Comparison of ENCODE assay signal across 23 cellular contexts in the genomic region with DNA sequence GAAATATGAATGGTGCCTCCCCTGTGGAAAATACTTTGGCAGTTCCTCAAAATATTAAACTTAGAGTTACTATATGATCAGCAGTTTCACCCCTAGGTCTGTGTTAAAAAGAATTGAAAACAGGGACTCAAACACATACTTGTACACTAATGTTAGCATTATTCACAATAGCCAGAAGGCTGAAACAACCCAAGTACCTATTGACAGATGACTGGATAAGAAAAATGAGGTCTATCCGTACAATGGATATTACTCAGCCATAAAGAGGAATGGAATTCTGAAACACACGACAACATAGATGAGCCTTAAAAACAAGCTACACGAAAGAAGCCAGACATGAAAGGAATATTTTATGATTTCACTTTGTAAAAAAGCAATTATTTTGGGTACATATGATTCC. TPM values are rescaled to one million over a fixed set of nuclear protein-coding genes. Genes with fewer than 3 reads are reported as not detected.
DNase-seq lines count a peak whose midpoint lies in the region; ATAC-seq, FAIRE-seq and TF ChIP-seq lines count a peak whose summit lies in the region.
"Had no signal": no experiment of that assay in that cellular context is flagged by ENCODE, and none has a peak within 500 bp of the region (broad histone marks: within the 10 kb centered on the region; RNA-seq: fewer than 3 reads in every experiment).

No MANE protein-coding gene starts in this region.

- H3K27me3 Mint-ChIP-seq in astrocyte (ENCODE audit: low read depth, unreplicated experiment): no peaks in the 10 kb centered on the region

- no peak overlapping the region for H2AFZ ChIP-seq in astrocyte (ENCODE audit: low read depth, low read length)

- H3K27ac Mint-ChIP-seq in astrocyte (ENCODE audit: unreplicated experiment): no peak overlapping the region
- H3K27ac Mint-ChIP-seq: CD4-positive, alpha-beta T cell; CD8-positive, alpha-beta memory T cell; HFFc6 had no signal

- no peak for TF ChIP-seq CTCF in D721Med (IDR thresholded peaks at IDR 0.05; ENCODE audit: insufficient read depth, missing control alignments)
- TF ChIP-seq CTCF in astrocyte (IDR thresholded peaks at IDR 0.05; ENCODE audit: insufficient read depth, low read depth, low read length): no peak

- H3K4me3 Mint-ChIP-seq in astrocyte (ENCODE audit: unreplicated experiment): no peak overlapping the region
- H3K4me3 Mint-ChIP-seq: CD4-positive, alpha-beta T cell; CD8-positive, alpha-beta memory T cell; HFFc6 had no signal

- no peaks in the 10 kb centered on the region for H3K9me3 ChIP-seq in astrocyte (ENCODE audit: insufficient read depth, low read depth, low read length)
- H3K9me3 ChIP-seq: BLaER1, HAP-1 had no signal

- H3K27ac ChIP-seq in astrocyte (ENCODE audit: low read depth, low read length) (no peak overlapping the region), epithelial cell of prostate (peak overlapping the region; percentile 2)
- H3K27ac ChIP-seq: A549, BLaER1, C4-2B had no signal

- no peaks in the 10 kb centered on the region for H3K27me3 ChIP-seq in astrocyte (ENCODE audit: insufficient read depth, low read length)
- H3K27me3 ChIP-seq: BLaER1 had no signal

- DNase-seq in D721Med (ENCODE audit: insufficient read length, low spot score): no peak
- no peak for DNase-seq in astrocyte (ENCODE audit: low read depth)
- no peak for DNase-seq in epithelial cell of prostate (ENCODE audit: low read depth, low spot score)
- DNase-seq in renal cortical epithelial cell (ENCODE audit: low read depth): peak; percentile 9
- no peak for DNase-seq in HK-2 (ENCODE audit: unreplicated experiment)
- no peak for DNase-seq in AML-193 (lab: John Stamatoyannopoulos, UW)
- DNase-seq: 8988T; ACHN; CD4-positive, alpha-beta T cell; CD8-positive, alpha-beta memory T cell; DMS153; DND-41; GDM1; GOT3; HFFc6 had no signal

- ATAC-seq in HG03108 (IDR thresholded peaks at IDR 0.05; ENCODE audit: unreplicated experiment): no peak
- ATAC-seq: A549, GM12878 had no signal

- peaks cover 7% of the 10 kb centered on the region for H3K9me3 Mint-ChIP-seq in astrocyte (ENCODE audit: unreplicated experiment)
- H3K9me3 Mint-ChIP-seq: CD4-positive, alpha-beta T cell; CD8-positive, alpha-beta memory T cell; HFFc6 had no signal

- no peaks in the 10 kb centered on the region for H3K36me3 ChIP-seq in astrocyte (ENCODE audit: insufficient read depth, low read length)
- H3K36me3 ChIP-seq: BLaER1, HAP-1 had no signal

- peaks cover 13% of the 10 kb centered on the region for H3K4me1 ChIP-seq in astrocyte (ENCODE audit: insufficient read depth, low read length)
- H3K4me1 ChIP-seq: A549, HAP-1 had no signal

- H4K20me1 ChIP-seq in astrocyte (ENCODE audit: insufficient read depth, low read length): no peaks in the 10 kb centered on the region
- H4K20me1 ChIP-seq: BLaER1 had no signal

- H3K4me2 ChIP-seq in astrocyte (ENCODE audit: low read length): no peak overlapping the region
- H3K4me2 ChIP-seq: A549, BLaER1 had no signal

- peaks cover 2% of the 10 kb centered on the region for H3K36me3 Mint-ChIP-seq in astrocyte (ENCODE audit: low read depth, unreplicated experiment)
- H3K36me3 Mint-ChIP-seq: CD8-positive, alpha-beta memory T cell had no signal

- H3K79me2 ChIP-seq in astrocyte (ENCODE audit: insufficient read depth, low read length): no peaks in the 10 kb centered on the region

- FAIRE-seq in D721Med (lab: Jason Lieb, UNC): peak; percentile 16
- peak; percentile 5 for FAIRE-seq in astrocyte (lab: Jason Lieb, UNC)
- FAIRE-seq: A549, GM12878, GM19239, H54 had no signal

- no peak overlapping the region for H3K4me3 ChIP-seq in astrocyte (ENCODE audit: insufficient read depth, low read depth, low read length)
- H3K4me3 ChIP-seq: A549, BLaER1, GM12878, HAP-1 had no signal

- H3K9ac ChIP-seq in astrocyte (ENCODE audit: low read length): no peak overlapping the region
- H3K9ac ChIP-seq: BLaER1 had no signal

- H3K4me1 Mint-ChIP-seq in astrocyte (ENCODE audit: low read depth, unreplicated experiment): peaks cover 19% of the 10 kb centered on the region
- H3K4me1 Mint-ChIP-seq: CD8-positive, alpha-beta memory T cell had no signal

RNA-seq across cellular contexts. Expression of gene PGRMC2, which starts 54.9 kb away (rescaled TPM):
- total RNA-seq in astrocyte (158 and 161 TPM in 2 replicates), renal cortical epithelial cell (30.9 and 289 TPM in 2 replicates)
